In the genomic region with DNA sequence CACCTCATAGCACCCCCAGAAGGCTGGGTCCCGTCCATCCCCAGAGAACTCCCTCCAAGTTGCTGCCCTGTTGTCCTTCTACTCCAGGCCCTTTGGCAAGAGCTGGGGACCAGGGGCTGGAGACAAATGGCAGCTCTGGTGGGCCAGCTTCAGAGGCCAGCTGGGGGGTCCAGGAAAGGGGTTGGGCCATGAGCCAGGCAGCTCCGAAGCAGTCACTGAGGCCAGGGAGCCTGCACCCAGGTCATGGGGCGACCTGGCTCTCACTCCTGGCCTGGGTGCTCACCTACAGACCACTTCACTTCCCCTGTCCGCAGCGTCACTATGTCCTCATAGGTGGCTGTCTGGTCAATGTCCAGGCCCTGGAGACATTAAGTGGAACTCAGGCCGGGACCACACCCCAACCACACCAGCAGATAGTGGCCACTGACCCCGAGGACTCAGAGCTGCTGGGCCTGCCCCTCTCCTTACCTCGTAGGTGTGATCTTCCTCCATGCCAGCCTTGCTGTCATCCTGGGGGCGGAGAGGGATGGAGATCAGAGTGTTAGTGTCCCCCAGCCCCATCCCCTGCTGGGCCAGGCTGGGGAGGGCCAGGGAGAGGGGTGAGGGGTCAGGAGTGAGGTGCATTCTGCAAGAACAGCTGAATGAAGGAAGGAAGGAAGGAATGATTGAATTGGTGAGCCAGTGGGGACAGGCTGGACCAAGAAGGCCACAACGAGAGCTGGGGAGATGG, we compare ENCODE assay signal across 1 cellular context.
TF ChIP-seq lines count a peak whose summit lies in the region.

No MANE protein-coding gene starts in this region.

TF ChIP-seq in GM12878, 131 proteins besides CTCF, POLR2A, EP300 and RAD21:
- TF ChIP-seq LARP7 (IDR thresholded peaks at IDR 0.05) (no peak), YY1 (IDR thresholded peaks at IDR 0.05; ENCODE audit: low read depth, low read length) (no peak), RB1 (IDR thresholded peaks at IDR 0.05; ENCODE audit: borderline replicate concordance) (no peak)
